ENCODE assay signal across 1 cellular context in the genomic region with DNA sequence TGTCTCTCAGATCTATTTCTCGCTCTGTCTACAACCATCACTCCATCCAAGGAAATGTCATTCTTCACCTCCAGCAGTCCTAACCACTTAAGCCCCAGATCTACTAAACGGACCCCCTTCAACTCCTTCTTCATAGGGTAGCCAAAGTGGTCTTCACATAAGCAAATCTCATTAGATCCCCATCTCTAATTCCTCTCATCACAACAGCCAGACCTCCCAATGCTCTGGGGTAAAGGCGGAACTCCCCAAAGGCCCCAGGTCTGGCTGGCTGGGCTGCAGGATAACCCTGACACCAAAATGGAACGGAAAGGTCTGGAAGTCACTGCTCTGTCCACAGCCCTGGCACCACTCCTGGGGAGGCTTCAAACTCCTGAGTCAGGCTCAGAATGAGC.
TF ChIP-seq lines count a peak whose summit lies in the region.

No MANE protein-coding gene starts in this region.

TF ChIP-seq in K562, 482 proteins besides CTCF, POLR2A, EP300 and RAD21 (continued from another document and continues in another):
- TF ChIP-seq, protein P1, sequence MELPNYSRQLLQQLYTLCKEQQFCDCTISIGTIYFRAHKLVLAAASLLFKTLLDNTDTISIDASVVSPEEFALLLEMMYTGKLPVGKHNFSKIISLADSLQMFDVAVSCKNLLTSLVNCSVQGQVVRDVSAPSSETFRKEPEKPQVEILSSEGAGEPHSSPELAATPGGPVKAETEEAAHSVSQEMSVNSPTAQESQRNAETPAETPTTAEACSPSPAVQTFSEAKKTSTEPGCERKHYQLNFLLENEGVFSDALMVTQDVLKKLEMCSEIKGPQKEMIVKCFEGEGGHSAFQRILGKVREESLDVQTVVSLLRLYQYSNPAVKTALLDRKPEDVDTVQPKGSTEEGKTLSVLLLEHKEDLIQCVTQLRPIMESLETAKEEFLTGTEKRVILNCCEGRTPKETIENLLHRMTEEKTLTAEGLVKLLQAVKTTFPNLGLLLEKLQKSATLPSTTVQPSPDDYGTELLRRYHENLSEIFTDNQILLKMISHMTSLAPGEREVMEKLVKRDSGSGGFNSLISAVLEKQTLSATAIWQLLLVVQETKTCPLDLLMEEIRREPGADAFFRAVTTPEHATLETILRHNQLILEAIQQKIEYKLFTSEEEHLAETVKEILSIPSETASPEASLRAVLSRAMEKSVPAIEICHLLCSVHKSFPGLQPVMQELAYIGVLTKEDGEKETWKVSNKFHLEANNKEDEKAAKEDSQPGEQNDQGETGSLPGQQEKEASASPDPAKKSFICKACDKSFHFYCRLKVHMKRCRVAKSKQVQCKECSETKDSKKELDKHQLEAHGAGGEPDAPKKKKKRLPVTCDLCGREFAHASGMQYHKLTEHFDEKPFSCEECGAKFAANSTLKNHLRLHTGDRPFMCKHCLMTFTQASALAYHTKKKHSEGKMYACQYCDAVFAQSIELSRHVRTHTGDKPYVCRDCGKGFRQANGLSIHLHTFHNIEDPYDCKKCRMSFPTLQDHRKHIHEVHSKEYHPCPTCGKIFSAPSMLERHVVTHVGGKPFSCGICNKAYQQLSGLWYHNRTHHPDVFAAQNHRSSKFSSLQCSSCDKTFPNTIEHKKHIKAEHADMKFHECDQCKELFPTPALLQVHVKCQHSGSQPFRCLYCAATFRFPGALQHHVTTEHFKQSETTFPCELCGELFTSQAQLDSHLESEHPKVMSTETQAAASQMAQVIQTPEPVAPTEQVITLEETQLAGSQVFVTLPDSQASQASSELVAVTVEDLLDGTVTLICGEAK (IDR thresholded peaks at IDR 0.05), result peak; percentile 55; the same call in 1 of the 2 replicates
- TF ChIP-seq, protein P1 (CRISPR knock-in tag; IDR thresholded peaks at IDR 0.05), result no peak
- TF ChIP-seq ATF1 (CRISPR knock-in tag; IDR thresholded peaks at IDR 0.05) (no peak), ATF1 (tag; IDR thresholded peaks at IDR 0.05) (no peak), NFXL1 (CRISPR knock-in tag; IDR thresholded peaks at IDR 0.05) (no peak), CC2D1A (IDR thresholded peaks at IDR 0.05) (no peak), ZNF551 (CRISPR knock-in tag; IDR thresholded peaks at IDR 0.05) (no peak), BRD9 (IDR thresholded peaks at IDR 0.05; ENCODE audit: low read depth, partially characterized antibody) (peak; percentile 52), ZNF311 (CRISPR knock-in tag; IDR thresholded peaks at IDR 0.05) (0 out of 2 replicates have a peak, but pooled peaks have one; percentile 68), TBP (optimal IDR thresholded peaks at IDR 0.05; ENCODE audit: low read depth, low read length) (peak; percentile 10), ZNF431 (CRISPR knock-in tag; IDR thresholded peaks at IDR 0.05) (no peak), SUPT5H (IDR thresholded peaks at IDR 0.05) (peak; percentile 18; the same call in 1 of the 2 replicates), FOXK2 (conservative IDR thresholded peaks at IDR 0.05 in 1 of 2, IDR thresholded peaks at IDR 0.05 in 1 of 2; ENCODE audit: low read depth in 2 of 2) (no peak), GTF2F1 (IDR thresholded peaks at IDR 0.05; ENCODE audit: low read depth, low read length) (no peak), L3MBTL2 (IDR thresholded peaks at IDR 0.05) (no peak), NR4A1 (CRISPR knock-in tag; IDR thresholded peaks at IDR 0.05) (0 out of 2 replicates have a peak, but pooled peaks have one; percentile 69), NR4A1 (tag; IDR thresholded peaks at IDR 0.05) (no peak), HLTF (IDR thresholded peaks at IDR 0.05) (no peak), CREBBP (IDR thresholded peaks at IDR 0.05; ENCODE audit: low read depth, low read length) (no peak), ZNF239 (CRISPR knock-in tag; IDR thresholded peaks at IDR 0.05) (no peak; the same call in 1 of the 2 replicates), NFYB (IDR thresholded peaks at IDR 0.05; ENCODE audit: extremely low read depth, insufficient read length) (no peak), POLR3G (IDR thresholded peaks at IDR 0.05; ENCODE audit: extremely low read depth, insufficient read length, insufficient replicate concordance) (no peak)
- TF ChIP-seq, protein P2, sequence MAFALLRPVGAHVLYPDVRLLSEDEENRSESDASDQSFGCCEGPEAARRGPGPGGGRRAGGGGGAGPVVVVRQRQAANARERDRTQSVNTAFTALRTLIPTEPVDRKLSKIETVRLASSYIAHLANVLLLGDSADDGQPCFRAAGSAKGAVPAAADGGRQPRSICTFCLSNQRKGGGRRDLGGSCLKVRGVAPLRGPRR (CRISPR knock-in tag; IDR thresholded peaks at IDR 0.05), result no peak
- TF ChIP-seq, protein P3, sequence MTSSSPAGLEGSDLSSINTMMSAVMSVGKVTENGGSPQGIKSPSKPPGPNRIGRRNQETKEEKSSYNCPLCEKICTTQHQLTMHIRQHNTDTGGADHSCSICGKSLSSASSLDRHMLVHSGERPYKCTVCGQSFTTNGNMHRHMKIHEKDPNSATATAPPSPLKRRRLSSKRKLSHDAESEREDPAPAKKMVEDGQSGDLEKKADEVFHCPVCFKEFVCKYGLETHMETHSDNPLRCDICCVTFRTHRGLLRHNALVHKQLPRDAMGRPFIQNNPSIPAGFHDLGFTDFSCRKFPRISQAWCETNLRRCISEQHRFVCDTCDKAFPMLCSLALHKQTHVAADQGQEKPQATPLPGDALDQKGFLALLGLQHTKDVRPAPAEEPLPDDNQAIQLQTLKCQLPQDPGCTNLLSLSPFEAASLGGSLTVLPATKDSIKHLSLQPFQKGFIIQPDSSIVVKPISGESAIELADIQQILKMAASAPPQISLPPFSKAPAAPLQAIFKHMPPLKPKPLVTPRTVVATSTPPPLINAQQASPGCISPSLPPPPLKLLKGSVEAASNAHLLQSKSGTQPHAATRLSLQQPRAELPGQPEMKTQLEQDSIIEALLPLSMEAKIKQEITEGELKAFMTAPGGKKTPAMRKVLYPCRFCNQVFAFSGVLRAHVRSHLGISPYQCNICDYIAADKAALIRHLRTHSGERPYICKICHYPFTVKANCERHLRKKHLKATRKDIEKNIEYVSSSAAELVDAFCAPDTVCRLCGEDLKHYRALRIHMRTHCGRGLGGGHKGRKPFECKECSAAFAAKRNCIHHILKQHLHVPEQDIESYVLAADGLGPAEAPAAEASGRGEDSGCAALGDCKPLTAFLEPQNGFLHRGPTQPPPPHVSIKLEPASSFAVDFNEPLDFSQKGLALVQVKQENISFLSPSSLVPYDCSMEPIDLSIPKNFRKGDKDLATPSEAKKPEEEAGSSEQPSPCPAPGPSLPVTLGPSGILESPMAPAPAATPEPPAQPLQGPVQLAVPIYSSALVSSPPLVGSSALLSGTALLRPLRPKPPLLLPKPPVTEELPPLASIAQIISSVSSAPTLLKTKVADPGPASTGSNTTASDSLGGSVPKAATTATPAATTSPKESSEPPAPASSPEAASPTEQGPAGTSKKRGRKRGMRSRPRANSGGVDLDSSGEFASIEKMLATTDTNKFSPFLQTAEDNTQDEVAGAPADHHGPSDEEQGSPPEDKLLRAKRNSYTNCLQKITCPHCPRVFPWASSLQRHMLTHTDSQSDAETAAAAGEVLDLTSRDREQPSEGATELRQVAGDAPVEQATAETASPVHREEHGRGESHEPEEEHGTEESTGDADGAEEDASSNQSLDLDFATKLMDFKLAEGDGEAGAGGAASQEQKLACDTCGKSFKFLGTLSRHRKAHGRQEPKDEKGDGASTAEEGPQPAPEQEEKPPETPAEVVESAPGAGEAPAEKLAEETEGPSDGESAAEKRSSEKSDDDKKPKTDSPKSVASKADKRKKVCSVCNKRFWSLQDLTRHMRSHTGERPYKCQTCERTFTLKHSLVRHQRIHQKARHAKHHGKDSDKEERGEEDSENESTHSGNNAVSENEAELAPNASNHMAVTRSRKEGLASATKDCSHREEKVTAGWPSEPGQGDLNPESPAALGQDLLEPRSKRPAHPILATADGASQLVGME (CRISPR knock-in tag; IDR thresholded peaks at IDR 0.05), result peak; percentile 36; the same call in 1 of the 2 replicates
- TF ChIP-seq, protein P4, sequence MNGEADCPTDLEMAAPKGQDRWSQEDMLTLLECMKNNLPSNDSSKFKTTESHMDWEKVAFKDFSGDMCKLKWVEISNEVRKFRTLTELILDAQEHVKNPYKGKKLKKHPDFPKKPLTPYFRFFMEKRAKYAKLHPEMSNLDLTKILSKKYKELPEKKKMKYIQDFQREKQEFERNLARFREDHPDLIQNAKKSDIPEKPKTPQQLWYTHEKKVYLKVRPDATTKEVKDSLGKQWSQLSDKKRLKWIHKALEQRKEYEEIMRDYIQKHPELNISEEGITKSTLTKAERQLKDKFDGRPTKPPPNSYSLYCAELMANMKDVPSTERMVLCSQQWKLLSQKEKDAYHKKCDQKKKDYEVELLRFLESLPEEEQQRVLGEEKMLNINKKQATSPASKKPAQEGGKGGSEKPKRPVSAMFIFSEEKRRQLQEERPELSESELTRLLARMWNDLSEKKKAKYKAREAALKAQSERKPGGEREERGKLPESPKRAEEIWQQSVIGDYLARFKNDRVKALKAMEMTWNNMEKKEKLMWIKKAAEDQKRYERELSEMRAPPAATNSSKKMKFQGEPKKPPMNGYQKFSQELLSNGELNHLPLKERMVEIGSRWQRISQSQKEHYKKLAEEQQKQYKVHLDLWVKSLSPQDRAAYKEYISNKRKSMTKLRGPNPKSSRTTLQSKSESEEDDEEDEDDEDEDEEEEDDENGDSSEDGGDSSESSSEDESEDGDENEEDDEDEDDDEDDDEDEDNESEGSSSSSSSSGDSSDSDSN (IDR thresholded peaks at IDR 0.05; ENCODE audit: borderline replicate concordance in 1 of 2, low read depth in 2 of 2, low read length in 2 of 2), result 0 out of 4 replicates have a peak, but pooled peaks of 1 of the 2 experiments have one; percentile 32
- TF ChIP-seq, protein P5, sequence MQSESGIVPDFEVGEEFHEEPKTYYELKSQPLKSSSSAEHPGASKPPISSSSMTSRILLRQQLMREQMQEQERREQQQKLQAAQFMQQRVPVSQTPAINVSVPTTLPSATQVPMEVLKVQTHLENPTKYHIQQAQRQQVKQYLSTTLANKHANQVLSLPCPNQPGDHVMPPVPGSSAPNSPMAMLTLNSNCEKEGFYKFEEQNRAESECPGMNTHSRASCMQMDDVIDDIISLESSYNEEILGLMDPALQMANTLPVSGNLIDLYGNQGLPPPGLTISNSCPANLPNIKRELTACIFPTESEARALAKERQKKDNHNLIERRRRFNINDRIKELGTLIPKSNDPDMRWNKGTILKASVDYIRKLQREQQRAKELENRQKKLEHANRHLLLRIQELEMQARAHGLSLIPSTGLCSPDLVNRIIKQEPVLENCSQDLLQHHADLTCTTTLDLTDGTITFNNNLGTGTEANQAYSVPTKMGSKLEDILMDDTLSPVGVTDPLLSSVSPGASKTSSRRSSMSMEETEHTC (IDR thresholded peaks at IDR 0.05), result no peak
- TF ChIP-seq, protein P6, sequence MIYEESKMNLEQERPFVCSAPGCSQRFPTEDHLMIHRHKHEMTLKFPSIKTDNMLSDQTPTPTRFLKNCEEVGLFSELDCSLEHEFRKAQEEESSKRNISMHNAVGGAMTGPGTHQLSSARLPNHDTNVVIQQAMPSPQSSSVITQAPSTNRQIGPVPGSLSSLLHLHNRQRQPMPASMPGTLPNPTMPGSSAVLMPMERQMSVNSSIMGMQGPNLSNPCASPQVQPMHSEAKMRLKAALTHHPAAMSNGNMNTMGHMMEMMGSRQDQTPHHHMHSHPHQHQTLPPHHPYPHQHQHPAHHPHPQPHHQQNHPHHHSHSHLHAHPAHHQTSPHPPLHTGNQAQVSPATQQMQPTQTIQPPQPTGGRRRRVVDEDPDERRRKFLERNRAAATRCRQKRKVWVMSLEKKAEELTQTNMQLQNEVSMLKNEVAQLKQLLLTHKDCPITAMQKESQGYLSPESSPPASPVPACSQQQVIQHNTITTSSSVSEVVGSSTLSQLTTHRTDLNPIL (CRISPR knock-in tag; IDR thresholded peaks at IDR 0.05), result no peak
- TF ChIP-seq, protein P7, sequence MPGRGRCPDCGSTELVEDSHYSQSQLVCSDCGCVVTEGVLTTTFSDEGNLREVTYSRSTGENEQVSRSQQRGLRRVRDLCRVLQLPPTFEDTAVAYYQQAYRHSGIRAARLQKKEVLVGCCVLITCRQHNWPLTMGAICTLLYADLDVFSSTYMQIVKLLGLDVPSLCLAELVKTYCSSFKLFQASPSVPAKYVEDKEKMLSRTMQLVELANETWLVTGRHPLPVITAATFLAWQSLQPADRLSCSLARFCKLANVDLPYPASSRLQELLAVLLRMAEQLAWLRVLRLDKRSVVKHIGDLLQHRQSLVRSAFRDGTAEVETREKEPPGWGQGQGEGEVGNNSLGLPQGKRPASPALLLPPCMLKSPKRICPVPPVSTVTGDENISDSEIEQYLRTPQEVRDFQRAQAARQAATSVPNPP (IDR thresholded peaks at IDR 0.05; ENCODE audit: borderline replicate concordance, insufficient read depth, insufficient read length), result no peak
- TF ChIP-seq, protein P8, sequence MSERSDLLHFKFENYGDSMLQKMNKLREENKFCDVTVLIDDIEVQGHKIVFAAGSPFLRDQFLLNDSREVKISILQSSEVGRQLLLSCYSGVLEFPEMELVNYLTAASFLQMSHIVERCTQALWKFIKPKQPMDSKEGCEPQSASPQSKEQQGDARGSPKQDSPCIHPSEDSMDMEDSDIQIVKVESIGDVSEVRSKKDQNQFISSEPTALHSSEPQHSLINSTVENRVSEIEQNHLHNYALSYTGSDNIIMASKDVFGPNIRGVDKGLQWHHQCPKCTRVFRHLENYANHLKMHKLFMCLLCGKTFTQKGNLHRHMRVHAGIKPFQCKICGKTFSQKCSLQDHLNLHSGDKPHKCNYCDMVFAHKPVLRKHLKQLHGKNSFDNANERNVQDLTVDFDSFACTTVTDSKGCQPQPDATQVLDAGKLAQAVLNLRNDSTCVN (CRISPR knock-in tag; IDR thresholded peaks at IDR 0.05), result peak; percentile 52; the same call in 1 of the 2 replicates
